In the genomic region with DNA sequence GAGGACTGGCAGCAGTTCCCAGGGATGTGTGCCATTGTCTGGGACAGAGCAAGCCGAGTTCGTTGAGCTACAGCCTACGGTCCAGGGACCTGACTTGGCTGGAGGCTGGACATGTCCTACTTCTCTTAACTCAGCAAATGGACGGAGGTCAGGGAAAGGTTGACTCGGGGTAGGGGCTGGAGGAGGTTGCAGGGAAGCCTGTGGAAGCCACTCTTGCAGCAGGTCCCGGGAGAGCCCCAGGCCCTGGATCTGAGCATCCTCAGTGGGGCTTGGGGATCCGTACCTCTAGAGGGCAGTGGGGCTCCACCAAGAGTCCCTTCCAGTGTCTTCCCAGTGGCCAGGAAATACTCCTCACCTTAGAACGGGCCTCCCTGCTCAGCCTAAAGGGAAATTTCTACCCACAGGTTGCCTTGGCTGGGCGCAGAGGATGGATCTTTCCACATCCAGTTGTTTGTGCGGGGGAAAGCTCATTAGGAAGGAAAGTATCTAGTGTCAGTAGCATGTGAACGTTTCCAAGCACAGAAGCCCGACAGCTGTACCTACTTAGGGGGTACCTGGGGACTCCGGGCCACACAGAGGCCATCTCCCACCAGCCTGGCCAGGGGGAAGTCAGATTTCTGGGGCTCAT, we compare ENCODE assay signal across 8 cellular contexts.
DNase-seq lines count a peak whose midpoint lies in the region; ATAC-seq and TF ChIP-seq lines count a peak whose summit lies in the region.

No MANE protein-coding gene starts in this region.

- peak; percentile 60 for TF ChIP-seq CTCF in CD8-positive, alpha-beta T cell (IDR thresholded peaks at IDR 0.05)
- TF ChIP-seq CTCF in HCT116 (IDR thresholded peaks at IDR 0.05 in 2 of 3, conservative IDR thresholded peaks at IDR 0.05 in 1 of 3; ENCODE audit: borderline replicate concordance in 1 of 3, insufficient read depth in 1 of 3, low read depth in 2 of 3, low read length in 2 of 3), result peak; percentile 71 to 88 (median 79); a peak in 5 of 6 replicates

- no peaks in the 10 kb centered on the region for H3K9me3 Mint-ChIP-seq in CD8-positive, alpha-beta T cell
- H3K9me3 Mint-ChIP-seq in naive B cell, result no peaks in the 10 kb centered on the region

- peak; percentile 91 for TF ChIP-seq RAD21 in HCT116 (IDR thresholded peaks at IDR 0.05; ENCODE audit: low read depth)

- H3K27me3 Mint-ChIP-seq in CD8-positive, alpha-beta T cell (ENCODE audit: low read depth), result no peaks in the 10 kb centered on the region
- peaks cover 0 to 13% (median 13%) of the 10 kb centered on the region in 3 donors for H3K27me3 Mint-ChIP-seq in naive B cell

- RAD21 ChIA-PET in HCT116 (lab: Charles Lee; ENCODE audit: low non-redundant PET in 1 of 2, low total read pairs in 2 of 2, uncharacterized antibody in 2 of 2, unreplicated experiment in 2 of 2), result interaction anchor here (0.9 to 2.0 kb wide), 2 partner anchors 252 kb away, joined by 3 to 4 read pairs; no protein-coding TSS in a partner anchor

- H3K9ac ChIP-seq in HCT116 (ENCODE audit: low read length), result no peak overlapping the region

- no peak for TF ChIP-seq POLR2A in HCT116 (IDR thresholded peaks at IDR 0.05; ENCODE audit: borderline replicate concordance, extremely low read depth, insufficient read depth, insufficient read length)

- no peaks in the 10 kb centered on the region for H3K4me1 ChIP-seq in CD8-positive, alpha-beta T cell (ENCODE audit: insufficient read depth, low read length)
- H3K4me1 ChIP-seq in HCT116 (ENCODE audit: control insufficient read depth in 1 of 2, insufficient read depth in 2 of 2, low read length in 2 of 2), result peaks cover 0 to 7% of the 10 kb centered on the region in 2 experiments; a peak in 1 of 4 replicates

- CTCF ChIA-PET in CD8-positive, alpha-beta T cell (lab: Charles Lee), result interaction anchor here (0.6 to 11.0 kb wide), 26 partner anchors 9 to 479 kb away, joined by 3 to 103 read pairs (median 3); no protein-coding TSS in a partner anchor
- CTCF ChIA-PET in HCT116 (lab: Charles Lee), result interaction anchor here (0.9 to 2.7 kb wide), 6 partner anchors 222 to 385 kb away, joined by 3 to 7 read pairs (median 6); no protein-coding TSS in a partner anchor

- POLR2A ChIA-PET in CD8-positive, alpha-beta T cell (lab: Charles Lee), result interaction anchor here (1.3 kb wide), 1 partner anchor 219 kb away, joined by 3 read pairs; no protein-coding TSS in a partner anchor
- POLR2A ChIA-PET in HCT116 (lab: Charles Lee), result no interaction called here

- no peaks in the 10 kb centered on the region for H3K9me2 ChIP-seq in HCT116 (ENCODE audit: insufficient read depth)

- H3K27me3 ChIP-seq in CD8-positive, alpha-beta T cell (ENCODE audit: insufficient read depth, low read length), result no peaks in the 10 kb centered on the region
- H3K27me3 ChIP-seq in HCT116 (ENCODE audit: insufficient read depth, low read length), result no peaks in the 10 kb centered on the region

- H3K27ac Mint-ChIP-seq in CD8-positive, alpha-beta T cell, result no peak overlapping the region
- peak overlapping the region in 1 of 6 donors; percentile 1 for H3K27ac Mint-ChIP-seq in naive B cell

- no peaks in the 10 kb centered on the region for H4K20me1 ChIP-seq in HCT116 (ENCODE audit: insufficient read depth)

- H3K9me3 ChIP-seq in CD8-positive, alpha-beta T cell (ENCODE audit: low read length), result no peaks in the 10 kb centered on the region
- no peaks in the 10 kb centered on the region for H3K9me3 ChIP-seq in HCT116 (ENCODE audit: control insufficient read depth in 1 of 2, insufficient read depth in 1 of 2, low read depth in 1 of 2, low read length in 2 of 2)

- H3K79me2 ChIP-seq in HCT116 (ENCODE audit: insufficient read depth, low read length), result no peaks in the 10 kb centered on the region

- no peak overlapping the region for H3K27ac ChIP-seq in CD8-positive, alpha-beta T cell (ENCODE audit: low read depth, low read length)
- no peak overlapping the region for H3K27ac ChIP-seq in HCT116 (ENCODE audit: low read depth, low read length)

- peak; percentile 62 for ATAC-seq in CD8-positive, alpha-beta T cell
- ATAC-seq in HCT116 (peak; percentile 99), naive B cell (ENCODE audit: low read depth in 2 of 2) (peak; percentile 61 to 68), HG03196 (IDR thresholded peaks at IDR 0.05; ENCODE audit: unreplicated experiment) (no peak)

- H3K4me1 Mint-ChIP-seq in CD8-positive, alpha-beta T cell (ENCODE audit: low read depth), result peaks cover 5% of the 10 kb centered on the region
- H3K4me1 Mint-ChIP-seq in naive B cell, result peaks cover 0 to 10% (median 5%) of the 10 kb centered on the region in 3 donors

- no peak overlapping the region for H3K4me3 Mint-ChIP-seq in CD8-positive, alpha-beta T cell
- H3K4me3 Mint-ChIP-seq in naive B cell, result no peak overlapping the region

- H3K36me3 Mint-ChIP-seq in CD8-positive, alpha-beta T cell, result peaks cover 4% of the 10 kb centered on the region
- H3K36me3 Mint-ChIP-seq in naive B cell, result no peaks in the 10 kb centered on the region

- DNase-seq in CD8-positive, alpha-beta T cell, result peak; percentile 22 to 77 (median 55)
- peak; percentile 49 for DNase-seq in HCT116 (ENCODE audit: low read depth, low spot score)
- DNase-seq in NCI-H774 (lab: John Stamatoyannopoulos, UW), result peak; percentile 6
- DNase-seq in activated CD8-positive, alpha-beta memory T cell treated with anti-CD3 and anti-CD28 coated beads, Interleukin-2, amount 50 U/mL, for 4 hours, result peak; percentile 60
- DNase-seq in epidermal melanocyte (ENCODE audit: insufficient read length, low spot score), result peak; percentile 79
- DNase-seq in naive B cell, result peak; percentile 25
- peak; percentile 14 to 24 for DNase-seq in stimulated activated CD8-positive, alpha-beta memory T cell treated with anti-CD3 and anti-CD28 coated beads, Interleukin-7, amount 100 ng/mL, for 4 hours (ENCODE audit: low read depth in 2 of 2)

- no peak overlapping the region for H3K4me3 ChIP-seq in CD8-positive, alpha-beta T cell (ENCODE audit: low read depth, low read length)
- H3K4me3 ChIP-seq in HCT116 (replicated peaks in 1 of 2; ENCODE audit: low read depth in 1 of 2, low read length in 2 of 2), result no peak overlapping the region

- no peak overlapping the region for H2AFZ ChIP-seq in HCT116 (ENCODE audit: low read depth, low read length, poor library complexity, severe bottlenecking)

- intact Hi-C loops in CD8-positive, alpha-beta T cell (cut with DNase I, micrococcal nuclease), result loop anchor here (1.0 to 5.0 kb wide), 4 partner anchors 223 to 779 kb away; no protein-coding TSS in a partner anchor
- intact Hi-C loops in HCT116 (cut with micrococcal nuclease), result loop anchor here (1.0 to 5.0 kb wide), 4 partner anchors 223 to 711 kb away; no protein-coding TSS in a partner anchor

- H3K36me3 ChIP-seq in CD8-positive, alpha-beta T cell (ENCODE audit: insufficient read depth, low read length), result no peaks in the 10 kb centered on the region
- no peaks in the 10 kb centered on the region for H3K36me3 ChIP-seq in HCT116 (ENCODE audit: control insufficient read depth in 1 of 2, insufficient read depth in 2 of 2, low read length in 2 of 2)

- BruUV-seq in HCT116 (replicated peaks; lab: Mats Ljungman, UMichigan), result no TSS peak

- H3K4me2 ChIP-seq in HCT116 (ENCODE audit: low read length), result no peak overlapping the region

TF ChIP-seq in HCT116, 20 proteins besides CTCF, POLR2A, EP300 and RAD21:
- TF ChIP-seq CEBPB (IDR thresholded peaks at IDR 0.05; ENCODE audit: low read depth), result no peak
- no peak for TF ChIP-seq ZFX (IDR thresholded peaks at IDR 0.05)
- TF ChIP-seq EZH2phosphoT487 (IDR thresholded peaks at IDR 0.05; ENCODE audit: borderline replicate concordance), result no peak
- TF ChIP-seq SRF (IDR thresholded peaks at IDR 0.05; ENCODE audit: low read depth), result no peak
- no peak for TF ChIP-seq POLR2AphosphoS5 (IDR thresholded peaks at IDR 0.05; ENCODE audit: low read depth, low read length)

Comparison
In these comparisons a context has a peak if more than half of its experiments do, and no peak if none do; other contexts are left out.
1. DNase-seq: peak in every context shown above with its lines; median percentile 79 in epidermal melanocyte; 60 in activated CD8-positive, alpha-beta memory T cell treated with anti-CD3 and anti-CD28 coated beads, Interleukin-2, amount 50 U/mL, for 4 hours; 55 in CD8-positive, alpha-beta T cell; 49 in HCT116; 25 in naive B cell; 19 in stimulated activated CD8-positive, alpha-beta memory T cell treated with anti-CD3 and anti-CD28 coated beads, Interleukin-7, amount 100 ng/mL, for 4 hours; 6 in NCI-H774.